In genomic region chr21:16037386-16037785, GRCh38 we compare ENCODE assay signal across 19 cellular contexts.
DNase-seq lines count a peak whose midpoint lies in the region; ATAC-seq and TF ChIP-seq lines count a peak whose summit lies in the region.
"Had no signal": no experiment of that assay in that cellular context is flagged by ENCODE, and none has a peak within 500 bp of the region (broad histone marks: within the 10 kb centered on the region; RNA-seq: fewer than 3 reads in every experiment).

No MANE protein-coding gene starts in this region.

- H3K27me3 ChIP-seq in trophoblast cell (ENCODE audit: insufficient read depth, low read length): no peaks in the 10 kb centered on the region
- H3K27me3 ChIP-seq: hepatocyte, vagina had no signal

- no peaks in the 10 kb centered on the region for H3K79me1 ChIP-seq in trophoblast cell (ENCODE audit: low read length)

- H3K4me1 ChIP-seq in trophoblast cell (ENCODE audit: control insufficient read depth in 1 of 2, insufficient read depth in 2 of 2, low read length in 2 of 2): no peaks in the 10 kb centered on the region
- H3K4me1 ChIP-seq: vagina had no signal

- H2BK120ac ChIP-seq in trophoblast cell (ENCODE audit: insufficient read depth, low read length, poor library complexity): no peak overlapping the region

- no peak overlapping the region for H3K18ac ChIP-seq in trophoblast cell (ENCODE audit: low read length)

- no peaks in the 10 kb centered on the region for H3K9me3 ChIP-seq in trophoblast cell (ENCODE audit: insufficient read depth, low read depth, low read length)
- H3K9me3 ChIP-seq: vagina had no signal

- no peaks in the 10 kb centered on the region for H3K36me3 ChIP-seq in trophoblast cell (ENCODE audit: control insufficient read depth in 1 of 2, insufficient read depth in 2 of 2, low read length in 2 of 2)
- H3K36me3 ChIP-seq: vagina had no signal

- H2BK5ac ChIP-seq in trophoblast cell (ENCODE audit: low read depth, low read length, poor library complexity): no peak overlapping the region

- no peak overlapping the region for H3K14ac ChIP-seq in trophoblast cell (ENCODE audit: low read length)

- H2BK12ac ChIP-seq in trophoblast cell (ENCODE audit: low read length): no peak overlapping the region

- H3K4me3 ChIP-seq in choroid plexus epithelial cell (ENCODE audit: low read depth, low read length): no peak overlapping the region
- H3K4me3 ChIP-seq in trophoblast cell (ENCODE audit: low read depth, low read length): no peak overlapping the region
- H3K4me3 ChIP-seq: hepatocyte, vagina had no signal

- no peak for ATAC-seq in GM18502 (IDR thresholded peaks at IDR 0.05; ENCODE audit: poor library complexity, unreplicated experiment)

- no peaks in the 10 kb centered on the region for H3K79me2 ChIP-seq in trophoblast cell (ENCODE audit: control insufficient read depth, insufficient read depth, low read length, poor library complexity)
- H3K79me2 ChIP-seq: hepatocyte had no signal

- no peak overlapping the region for H3K4me2 ChIP-seq in trophoblast cell (ENCODE audit: low read length)
- H3K4me2 ChIP-seq: hepatocyte, KMS-11 had no signal

- no peak overlapping the region for H4K8ac ChIP-seq in trophoblast cell (ENCODE audit: low read depth, low read length)

- H3K27ac ChIP-seq in trophoblast cell (ENCODE audit: low read depth, low read length): no peak overlapping the region
- H3K27ac ChIP-seq: hepatocyte, KMS-11, vagina had no signal

- H3K4ac ChIP-seq in trophoblast cell (ENCODE audit: low read depth, low read length): no peak overlapping the region

- H3K23ac ChIP-seq in trophoblast cell (ENCODE audit: low read length): no peak overlapping the region

- no peak overlapping the region for H4K91ac ChIP-seq in trophoblast cell (ENCODE audit: low read depth, low read length)

- H4K12ac ChIP-seq in trophoblast cell (ENCODE audit: low read depth, low read length): no peak overlapping the region

- H3K9ac ChIP-seq in trophoblast cell (ENCODE audit: low read length): no peak overlapping the region
- H3K9ac ChIP-seq: KMS-11 had no signal

- DNase-seq in KBM-7: peak; percentile 73
- DNase-seq in SW480 (ENCODE audit: low spot score): peak; percentile 27
- DNase-seq in choroid plexus epithelial cell (ENCODE audit: low read depth): peak; percentile 20
- DNase-seq in trophoblast cell: peak; percentile 27 to 49
- no peak for DNase-seq in SHP77 (lab: John Stamatoyannopoulos, UW)
- DNase-seq in A172 (ENCODE audit: low spot score): no peak
- DNase-seq: activated CD4-positive, alpha-beta memory T cell treated with anti-CD3 and anti-CD28 coated beads, Interleukin-2, amount 10 ng/mL, durations not matched to agents 7 days and 5 days; activated gamma-delta T cell; CD4-positive, CD25-positive, alpha-beta regulatory T cell; dermis blood vessel endothelial cell; DMS 273 treated with DMSO at 0.1 percent for 48 hours; H9; immature natural killer cell; NCI-H1048; NCI-H1930 had no signal

- no peak overlapping the region for H2AK5ac ChIP-seq in trophoblast cell (ENCODE audit: low read length)

- no peak overlapping the region for H2AFZ ChIP-seq in trophoblast cell (ENCODE audit: insufficient read depth, low read length, poor library complexity)
- H2AFZ ChIP-seq: hepatocyte had no signal

- no CpG with 5 or more reads among the region's 2 CpGs for WGBS in trophoblast cell (ENCODE audit: extremely low coverage, insufficient coverage, insufficient read length)

- TF ChIP-seq CTCF in choroid plexus epithelial cell (conservative IDR thresholded peaks at IDR 0.05; ENCODE audit: low read depth, low read length): no peak

- in situ Hi-C loops in KBM-7 (cut with MboI; ENCODE audit: low pct_unique_long_range_greater_than_20kb, low sequenced_read_pairs): no loop called here

Comparison
In these comparisons a context has a peak if more than half of its experiments do, and no peak if none do; other contexts are left out.
1. DNase-seq: peak in KBM-7 (single experiment), SW480 (single experiment), choroid plexus epithelial cell (single experiment) and trophoblast cell (2 of 2); none in SHP77 (0 of 2) and A172 (single experiment).